Comparison of ENCODE assay signal across 16 cellular contexts in the genomic region with DNA sequence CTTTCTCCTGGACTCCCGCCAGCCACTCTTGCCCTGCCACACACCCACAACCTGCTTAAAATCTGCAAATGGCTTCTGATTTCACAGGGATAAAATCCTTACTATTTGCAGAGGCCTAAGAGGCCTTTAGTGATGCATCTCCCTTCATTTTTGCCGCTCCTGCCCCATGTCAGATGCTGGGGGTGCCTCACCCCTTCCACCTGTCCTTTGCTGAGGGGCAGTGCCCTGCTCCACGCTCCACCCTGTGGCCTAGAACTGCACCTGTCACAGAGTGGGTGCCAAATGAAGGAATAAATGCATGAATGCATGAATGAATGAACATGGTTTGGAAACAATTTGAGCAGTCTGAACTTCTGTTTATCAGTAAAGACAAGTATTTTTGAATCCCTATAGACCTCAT. TPM values are rescaled to one million over a fixed set of nuclear protein-coding genes. Genes with fewer than 3 reads are reported as not detected.
DNase-seq lines count a peak whose midpoint lies in the region; ATAC-seq and TF ChIP-seq lines count a peak whose summit lies in the region.
"Had no signal": no experiment of that assay in that cellular context is flagged by ENCODE, and none has a peak within 500 bp of the region (broad histone marks: within the 10 kb centered on the region; RNA-seq: fewer than 3 reads in every experiment).

No MANE protein-coding gene starts in this region.

- H3K27ac ChIP-seq in DND-41 (ENCODE audit: low read length) (no peak overlapping the region), neural cell (ENCODE audit: low read length) (no peak overlapping the region)

- H3K9me3 ChIP-seq in DND-41 (ENCODE audit: insufficient read depth, low read length, severe bottlenecking), result no peaks in the 10 kb centered on the region
- no peaks in the 10 kb centered on the region for H3K9me3 ChIP-seq in neural cell (ENCODE audit: low read length)
- H3K9me3 ChIP-seq: Caco-2, MG63 had no signal

- TF ChIP-seq CTCF in DND-41 (IDR thresholded peaks at IDR 0.05; ENCODE audit: borderline replicate concordance, extremely low read depth, low read length, poor library complexity, severe bottlenecking) (peak; percentile 14), neural cell (IDR thresholded peaks at IDR 0.05; ENCODE audit: poor library complexity, severe bottlenecking) (peak; percentile 53)

- H3K27me3 ChIP-seq in DND-41 (ENCODE audit: insufficient read depth, low read length, poor library complexity) (peaks cover 20% of the 10 kb centered on the region), H7 (ENCODE audit: control insufficient read depth, insufficient read depth, low read length) (peaks cover 1% of the 10 kb centered on the region; the same call in 1 of the 2 replicates), neural cell (ENCODE audit: insufficient read depth, low read depth, low read length) (no peaks in the 10 kb centered on the region)

- no peak overlapping the region for H3K4me3 ChIP-seq in DND-41 (ENCODE audit: low read depth in 1 of 2, low read length in 2 of 2)
- no peak overlapping the region for H3K4me3 ChIP-seq in H7 (ENCODE audit: insufficient read depth, low read depth, low read length)
- no peak overlapping the region for H3K4me3 ChIP-seq in neural cell (ENCODE audit: low read length)
- H3K4me3 ChIP-seq: MG63 had no signal

- no peak for TF ChIP-seq RAD21 in neural cell (conservative IDR thresholded peaks at IDR 0.05)

- no peak for TF ChIP-seq EP300 in neural cell (conservative IDR thresholded peaks at IDR 0.05; ENCODE audit: poor library complexity, severe bottlenecking)

- H4K20me1 ChIP-seq in DND-41 (ENCODE audit: insufficient read depth, low read length) (no peaks in the 10 kb centered on the region), neural cell (ENCODE audit: insufficient read depth) (no peaks in the 10 kb centered on the region)

- ATAC-seq in DND-41 (ENCODE audit: insufficient read depth, low read depth) (no peak), HG03457 (IDR thresholded peaks at IDR 0.05; ENCODE audit: unreplicated experiment) (no peak), esophagus mucosa (no peak), GM18511 (IDR thresholded peaks at IDR 0.05; ENCODE audit: unreplicated experiment) (no peak)

- no peaks in the 10 kb centered on the region for H3K36me3 ChIP-seq in DND-41 (ENCODE audit: insufficient read depth, low read length)
- H3K36me3 ChIP-seq in H7 (replicated peaks; ENCODE audit: control insufficient read depth, insufficient read depth, low read length), result no peaks in the 10 kb centered on the region
- H3K36me3 ChIP-seq in neural cell (ENCODE audit: insufficient read depth, low read length), result no peaks in the 10 kb centered on the region
- H3K36me3 ChIP-seq: MG63 had no signal

- H3K4me2 ChIP-seq in DND-41 (ENCODE audit: insufficient read depth, low read length) (no peak overlapping the region), neural cell (ENCODE audit: low read length) (no peak overlapping the region)

- DNase-seq in DND-41, result no peak
- peak; percentile 40 for DNase-seq in H7
- peak; percentile 45 for DNase-seq in cerebellum (ENCODE audit: low spot score)
- DNase-seq: ACHN, AML-193, Caco-2, HFFc6, MG63, NCI-H1092, NCI-H2081 treated with DMSO at 0.1 percent for 48 hours, NCI-H446, RPMI8226 had no signal

- H3K9me2 ChIP-seq in neural cell (ENCODE audit: insufficient read depth, low read length), result no peaks in the 10 kb centered on the region

- no peaks in the 10 kb centered on the region for H3F3A ChIP-seq in neural cell (ENCODE audit: insufficient read depth, low read length, poor library complexity, severe bottlenecking)

- H3K79me2 ChIP-seq in DND-41 (ENCODE audit: insufficient read depth, low read length) (no peaks in the 10 kb centered on the region), neural cell (replicated peaks; ENCODE audit: insufficient read depth, low read length) (no peaks in the 10 kb centered on the region)

- H3K4me1 ChIP-seq in DND-41 (ENCODE audit: insufficient read depth, low read length), result no peaks in the 10 kb centered on the region
- H3K4me1 ChIP-seq: Caco-2 had no signal

- H3K9ac ChIP-seq in DND-41 (ENCODE audit: low read depth, low read length), result no peak overlapping the region
- H3K9ac ChIP-seq in neural cell (ENCODE audit: low read length), result no peak overlapping the region

- H2AFZ ChIP-seq in DND-41 (ENCODE audit: low read depth, low read length) (no peak overlapping the region), neural cell (ENCODE audit: low read depth, low read length) (no peak overlapping the region)

TF ChIP-seq in neural cell, 6 proteins besides CTCF, POLR2A, EP300 and RAD21:
- TF ChIP-seq EZH2 (IDR thresholded peaks at IDR 0.05; ENCODE audit: borderline replicate concordance, insufficient read depth, low read length, poor library complexity, severe bottlenecking) (no peak), SMC3 (conservative IDR thresholded peaks at IDR 0.05; ENCODE audit: poor library complexity) (peak; percentile 34)

RNA-seq across cellular contexts. Expression of gene UQCRFS1, which starts 34.1 kb away (rescaled TPM):
- total RNA-seq in H7 (2014; rRNA removed; shearing (Covaris generic)), result 68.2 and 73.2 TPM in 2 replicates
- total RNA-seq in cerebellum (16.4 TPM), esophagus mucosa (34.2 TPM)
- 48.4 and 55.2 TPM in 2 replicates for polyA plus RNA-seq in neural cell
- 28.1 and 28.7 TPM in 2 replicates for polyA minus RNA-seq in neural cell
